Comparison of ENCODE assay signal across 1 cellular context in the genomic region with DNA sequence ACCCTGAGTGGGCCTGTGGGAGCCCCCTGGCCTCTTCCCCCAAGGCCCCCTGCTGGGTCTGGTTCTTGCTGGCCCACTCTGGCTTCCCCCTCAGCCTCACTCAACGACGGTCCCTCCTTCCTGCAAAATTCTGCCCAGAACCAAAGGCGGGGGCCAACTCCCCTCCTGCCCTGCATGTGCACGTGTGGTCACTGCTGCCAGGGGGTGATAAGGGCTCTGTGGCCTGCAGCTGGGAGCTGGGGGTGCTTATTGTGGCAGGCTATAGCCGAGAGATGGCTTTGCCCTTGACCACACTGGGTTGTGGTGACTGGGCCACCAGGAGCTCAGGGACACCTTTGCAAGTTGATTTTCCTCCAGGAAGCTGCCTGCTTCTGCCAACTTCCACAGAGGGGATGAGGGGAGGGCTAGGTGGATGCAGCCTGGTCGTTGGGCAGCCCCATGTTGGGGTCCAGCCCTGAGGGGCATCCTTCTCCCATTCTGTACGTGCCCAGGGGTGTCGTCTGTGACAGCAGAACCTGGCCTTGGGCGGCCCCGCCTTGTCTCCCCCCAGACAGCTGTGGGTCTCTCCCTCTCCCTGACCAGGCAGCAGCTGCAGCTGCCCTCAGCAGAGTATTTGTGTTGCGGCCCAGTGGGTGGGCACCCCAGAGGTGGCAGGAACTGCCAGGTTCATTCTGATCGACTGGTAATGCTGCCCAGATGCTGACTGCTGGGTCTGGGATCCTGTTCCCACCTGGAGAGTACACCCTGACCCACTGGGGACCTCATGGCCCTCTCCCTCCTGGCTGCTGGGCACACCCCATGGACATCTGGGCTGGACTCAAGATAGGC.
TF ChIP-seq lines count a peak whose summit lies in the region.

No MANE protein-coding gene starts in this region.

TF ChIP-seq in HepG2, 621 proteins besides CTCF, POLR2A, EP300 and RAD21:
- TF ChIP-seq ZNF430 (CRISPR knock-in tag; IDR thresholded peaks at IDR 0.05) (no peak), ZNF333 (CRISPR knock-in tag; IDR thresholded peaks at IDR 0.05; ENCODE audit: borderline replicate concordance) (0 out of 2 replicates have a peak, but pooled peaks have one; percentile 7), ZNF431 (CRISPR knock-in tag; IDR thresholded peaks at IDR 0.05; ENCODE audit: borderline replicate concordance, low read depth) (0 out of 2 replicates have a peak, but pooled peaks have one; percentile 53), BORCS8-MEF2B (CRISPR knock-in tag; IDR thresholded peaks at IDR 0.05) (no peak), ZNF296 (CRISPR knock-in tag; conservative IDR thresholded peaks at IDR 0.05) (peak; percentile 68; the same call in 1 of the 2 replicates)
- TF ChIP-seq, protein P1, sequence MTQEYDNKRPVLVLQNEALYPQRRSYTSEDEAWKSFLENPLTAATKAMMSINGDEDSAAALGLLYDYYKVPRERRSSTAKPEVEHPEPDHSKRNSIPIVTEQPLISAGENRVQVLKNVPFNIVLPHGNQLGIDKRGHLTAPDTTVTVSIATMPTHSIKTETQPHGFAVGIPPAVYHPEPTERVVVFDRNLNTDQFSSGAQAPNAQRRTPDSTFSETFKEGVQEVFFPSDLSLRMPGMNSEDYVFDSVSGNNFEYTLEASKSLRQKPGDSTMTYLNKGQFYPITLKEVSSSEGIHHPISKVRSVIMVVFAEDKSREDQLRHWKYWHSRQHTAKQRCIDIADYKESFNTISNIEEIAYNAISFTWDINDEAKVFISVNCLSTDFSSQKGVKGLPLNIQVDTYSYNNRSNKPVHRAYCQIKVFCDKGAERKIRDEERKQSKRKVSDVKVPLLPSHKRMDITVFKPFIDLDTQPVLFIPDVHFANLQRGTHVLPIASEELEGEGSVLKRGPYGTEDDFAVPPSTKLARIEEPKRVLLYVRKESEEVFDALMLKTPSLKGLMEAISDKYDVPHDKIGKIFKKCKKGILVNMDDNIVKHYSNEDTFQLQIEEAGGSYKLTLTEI (CRISPR knock-in tag; conservative IDR thresholded peaks at IDR 0.05) = no peak
TF ChIP-seq in HepG2: peak in this region for 3.
